ENCODE assay signal across 8 cellular contexts in genomic region chr14:105248368-105249174, GRCh38. TPM values are rescaled to one million over a fixed set of nuclear protein-coding genes. Genes with fewer than 3 reads are reported as not detected.
DNase-seq lines count a peak whose midpoint lies in the region; ATAC-seq and TF ChIP-seq lines count a peak whose summit lies in the region.

TSS of gene BTBD6 (plus strand) at chr14:105248533. CDS start at chr14:105248712, 179 bp downstream.

- peak within 1 kb of the TSS; percentile 88 for H3K9ac ChIP-seq in adipocyte (ENCODE audit: low read length)

- peak within 1 kb of the TSS; percentile 73 to 98 (median 90) for H3K27ac ChIP-seq in heart right ventricle
- peak within 1 kb of the TSS; percentile 75 for H3K27ac ChIP-seq in upper lobe of right lung

- peak within 1 kb of the TSS; percentile 61 for H3K4me3 ChIP-seq in H7 (ENCODE audit: insufficient read depth, low read depth, low read length)
- peak within 1 kb of the TSS; percentile 42 for H3K4me3 ChIP-seq in MG63
- peak within 1 kb of the TSS; percentile 86 for H3K4me3 ChIP-seq in adipocyte (ENCODE audit: low read length)
- H3K4me3 ChIP-seq in heart right ventricle, result peak within 1 kb of the TSS; percentile 37 to 85 (median 62)
- peak within 1 kb of the TSS; percentile 57 for H3K4me3 ChIP-seq in upper lobe of right lung

- H3K4me1 ChIP-seq in adipocyte (ENCODE audit: control insufficient read depth, insufficient read depth, low read length) (peaks cover 24% of the 10 kb centered on the region), heart right ventricle (peaks cover 10 to 35% (median 24%) of the 10 kb centered on the region in 9 donors), upper lobe of right lung (peaks cover 8% of the 10 kb centered on the region)

- no peaks in the 10 kb centered on the region; the same call in 1 of the 2 replicates for H3K36me3 ChIP-seq in H7 (replicated peaks; ENCODE audit: control insufficient read depth, insufficient read depth, low read length)
- peaks cover 2% of the 10 kb centered on the region; the same call in 1 of the 2 replicates for H3K36me3 ChIP-seq in MG63
- H3K36me3 ChIP-seq in adipocyte (ENCODE audit: control insufficient read depth, insufficient read depth, low read length, severe bottlenecking), result peaks cover 39% of the 10 kb centered on the region
- peaks cover 0 to 67% (median 10%) of the 10 kb centered on the region in 9 donors for H3K36me3 ChIP-seq in heart right ventricle
- H3K36me3 ChIP-seq in upper lobe of right lung, result peaks cover 21% of the 10 kb centered on the region

- DNase-seq in GM04504 (ENCODE audit: low read depth) (peak; percentile 51), H7 (peak; percentile 98), MG63 (peak; percentile 79), T follicular helper cell (ENCODE audit: low read depth) (peak; percentile 83), adipocyte (ENCODE audit: low read depth) (peak; percentile 95), heart right ventricle (peak; percentile 81 to 88), posterior vena cava (ENCODE audit: low spot score) (peak; percentile 95), upper lobe of right lung (peak; percentile 95)

- ATAC-seq in heart right ventricle (peak; percentile 88 to 96 (median 94)), upper lobe of right lung (peak; percentile 95)

- H3K27me3 ChIP-seq in H7 (ENCODE audit: control insufficient read depth, insufficient read depth, low read length), result no peaks in the 10 kb centered on the region
- H3K27me3 ChIP-seq in MG63, result no peaks in the 10 kb centered on the region
- no peaks in the 10 kb centered on the region for H3K27me3 ChIP-seq in adipocyte (replicated peaks; ENCODE audit: control insufficient read depth, insufficient read depth, low read length)
- no peaks in the 10 kb centered on the region for H3K27me3 ChIP-seq in heart right ventricle
- H3K27me3 ChIP-seq in upper lobe of right lung, result no peaks in the 10 kb centered on the region

- no peaks in the 10 kb centered on the region for H3K9me3 ChIP-seq in MG63
- no peaks in the 10 kb centered on the region for H3K9me3 ChIP-seq in adipocyte (ENCODE audit: control insufficient read depth, low read length)
- H3K9me3 ChIP-seq in heart right ventricle, result no peaks in the 10 kb centered on the region
- H3K9me3 ChIP-seq in upper lobe of right lung, result no peaks in the 10 kb centered on the region

- TF ChIP-seq CTCF in heart right ventricle (IDR thresholded peaks at IDR 0.05), result peak in 2 of 9 donors; percentile 3 to 15
- TF ChIP-seq CTCF in upper lobe of right lung (IDR thresholded peaks at IDR 0.05), result no peak

- WGBS in heart right ventricle, 2 donors, result 1% methylated on average over 65 to 126 of the region's 129 CpGs

- intact Hi-C loops in heart right ventricle (cut with DNase I) (loop anchor here in 1 of 10 donors (1.0 kb wide), 1 partner anchor 45 kb away; no protein-coding TSS in a partner anchor), posterior vena cava (cut with DNase I) (loop anchor here in 1 of 2 donors (5.0 kb wide), 1 partner anchor 46 kb away; no protein-coding TSS in a partner anchor), upper lobe of right lung (cut with DNase I) (no loop called here)

RNA-seq across cellular contexts. Expression of gene BTBD6, which starts in this region (rescaled TPM):
- 18.7 and 22.3 TPM in 2 replicates for total RNA-seq in H7 (2014; rRNA removed; shearing (Covaris generic))
- 21.3 and 25.1 TPM in 2 replicates for total RNA-seq in MG63 (2014; rRNA removed; shearing (Covaris generic); ENCODE audit: low replicate concordance)
- total RNA-seq in heart right ventricle (10 to 100 TPM; 28.1 to 49.7 (median 32.2) TPM), posterior vena cava (10 to 100 TPM; 38.4 to 42.4 TPM), upper lobe of right lung (51.3 TPM)
- 10 to 100 TPM; 40.9 to 58.2 TPM for polyA plus RNA-seq in heart right ventricle

Comparison
In these comparisons a context has a peak if more than half of its experiments do, and no peak if none do; other contexts are left out.
1. Peak in every context shown above with its lines: DNase-seq, ATAC-seq, H3K4me3 ChIP-seq and H3K27ac ChIP-seq.